ENCODE assay signal across 1 cellular context in the genomic region with DNA sequence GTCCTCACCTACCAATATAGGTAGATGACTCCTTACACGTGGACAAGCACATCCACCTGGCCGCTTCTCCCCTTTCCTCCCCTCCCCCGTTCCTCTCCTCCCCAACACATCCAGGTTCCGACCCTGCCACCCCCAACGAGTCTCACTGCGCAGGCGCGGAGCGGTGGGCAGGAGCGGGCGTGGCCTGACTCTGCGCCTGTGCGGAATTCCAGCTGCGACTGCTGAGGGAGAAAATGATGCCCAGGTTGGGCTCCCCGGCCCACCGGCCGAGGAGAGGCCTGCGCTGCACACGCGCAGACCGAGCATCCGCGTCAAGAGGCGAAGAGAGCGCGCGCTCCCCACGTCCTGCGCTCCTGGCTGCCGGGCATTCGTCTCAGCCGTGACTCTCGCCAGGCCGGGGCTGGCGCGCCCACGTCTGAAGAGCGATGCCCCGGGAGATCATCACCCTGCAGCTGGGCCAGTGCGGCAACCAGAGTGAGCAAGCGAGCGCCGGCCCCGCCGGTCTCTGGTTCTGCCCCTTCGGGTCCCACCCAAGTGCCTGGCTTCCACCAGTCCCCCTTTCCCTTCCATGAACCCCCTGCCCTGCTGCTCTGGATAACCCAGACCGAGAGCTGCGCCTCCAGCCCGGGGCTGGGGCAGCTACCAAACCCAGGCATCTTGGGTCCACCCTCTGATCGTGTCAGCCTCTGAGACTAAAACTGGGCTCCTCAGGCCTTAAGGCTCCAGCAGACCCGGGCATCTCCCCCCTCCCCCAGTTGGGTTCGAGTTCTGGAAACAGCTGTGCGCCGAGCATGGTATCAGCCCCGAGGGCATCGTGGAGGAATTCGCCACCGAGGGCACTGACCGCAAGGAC.
TF ChIP-seq lines count a peak whose summit lies in the region.

A gene (plus strand): TSS at position 206 of the 853 bp plus-strand sequence. CDS start 220 bp downstream, at position 426.

TF ChIP-seq in HEK293, 187 proteins besides CTCF, POLR2A, EP300 and RAD21 (continued from another document and continues in another):
- TF ChIP-seq ZNF404 (tag by site-specific recombination; IDR thresholded peaks at IDR 0.05) (no peak), GFI1B (tag by site-specific recombination; IDR thresholded peaks at IDR 0.05) (no peak), ZNF146 (tag by site-specific recombination; IDR thresholded peaks at IDR 0.05) (no peak), TCF7L2 (IDR thresholded peaks at IDR 0.05; ENCODE audit: borderline replicate concordance, low read depth, low read length) (no peak), YY1 (tag by site-specific recombination; IDR thresholded peaks at IDR 0.05) (no peak), HOXC10 (CRISPR knock-in tag; IDR thresholded peaks at IDR 0.05) (0 out of 2 replicates have a peak, but pooled peaks have one; percentile 85), ZXDB (tag by site-specific recombination; IDR thresholded peaks at IDR 0.05) (no peak), ZFP69B (tag by site-specific recombination; IDR thresholded peaks at IDR 0.05) (peak; percentile 52), ZNF302 (tag by site-specific recombination; IDR thresholded peaks at IDR 0.05; ENCODE audit: low read depth) (no peak), ZNF621 (tag by site-specific recombination; IDR thresholded peaks at IDR 0.05) (no peak), ZNF350 (tag by site-specific recombination; IDR thresholded peaks at IDR 0.05) (no peak), ZNF114 (tag by site-specific recombination; IDR thresholded peaks at IDR 0.05) (no peak), ZNF571 (tag by site-specific recombination; IDR thresholded peaks at IDR 0.05) (no peak), ZNF623 (tag by site-specific recombination; IDR thresholded peaks at IDR 0.05) (no peak), SCRT2 (tag by site-specific recombination; IDR thresholded peaks at IDR 0.05) (no peak), ZNF837 (tag by site-specific recombination; IDR thresholded peaks at IDR 0.05) (no peak), ZNF174 (tag by site-specific recombination; IDR thresholded peaks at IDR 0.05) (no peak), KLF9 (tag by site-specific recombination; IDR thresholded peaks at IDR 0.05; ENCODE audit: low read depth) (peak; percentile 70; the same call in 1 of the 2 replicates), ZNF626 (tag by site-specific recombination; IDR thresholded peaks at IDR 0.05) (no peak), ZNF560 (tag by site-specific recombination; IDR thresholded peaks at IDR 0.05; ENCODE audit: borderline replicate concordance) (no peak), ZNF585B (tag by site-specific recombination; IDR thresholded peaks at IDR 0.05) (no peak), ZNF654 (tag by site-specific recombination; IDR thresholded peaks at IDR 0.05; ENCODE audit: low read depth) (no peak), ZBTB1 (tag by site-specific recombination; IDR thresholded peaks at IDR 0.05) (no peak), HOXD13 (CRISPR knock-in tag; IDR thresholded peaks at IDR 0.05; ENCODE audit: borderline replicate concordance) (no peak), SP3 (tag by site-specific recombination; IDR thresholded peaks at IDR 0.05) (peak; percentile 72), YY2 (tag by site-specific recombination; IDR thresholded peaks at IDR 0.05) (no peak), ZNF223 (tag by site-specific recombination; IDR thresholded peaks at IDR 0.05) (no peak), GLIS2 (tag by site-specific recombination; IDR thresholded peaks at IDR 0.05) (peak; percentile 56; the same call in 1 of the 2 replicates), ZNF514 (tag by site-specific recombination; IDR thresholded peaks at IDR 0.05) (no peak), KLF10 (tag by site-specific recombination; IDR thresholded peaks at IDR 0.05) (no peak), ZNF48 (tag by site-specific recombination; IDR thresholded peaks at IDR 0.05) (no peak), ZNF169 (tag by site-specific recombination; IDR thresholded peaks at IDR 0.05) (no peak), GLIS1 (tag by site-specific recombination; IDR thresholded peaks at IDR 0.05) (0 out of 2 replicates have a peak, but pooled peaks have one; percentile 33), ZIC2 (tag by site-specific recombination; IDR thresholded peaks at IDR 0.05) (peak; percentile 51; the same call in 1 of the 2 replicates), ZNF791 (tag by site-specific recombination; IDR thresholded peaks at IDR 0.05) (no peak), ZFP41 (tag by site-specific recombination; IDR thresholded peaks at IDR 0.05; ENCODE audit: borderline replicate concordance) (no peak), ZFP3 (tag by site-specific recombination; IDR thresholded peaks at IDR 0.05; ENCODE audit: low read depth) (no peak), ZNF394 (tag by site-specific recombination; IDR thresholded peaks at IDR 0.05; ENCODE audit: borderline replicate concordance) (peak; percentile 81; the same call in 1 of the 2 replicates)
- TF ChIP-seq, protein P1, sequence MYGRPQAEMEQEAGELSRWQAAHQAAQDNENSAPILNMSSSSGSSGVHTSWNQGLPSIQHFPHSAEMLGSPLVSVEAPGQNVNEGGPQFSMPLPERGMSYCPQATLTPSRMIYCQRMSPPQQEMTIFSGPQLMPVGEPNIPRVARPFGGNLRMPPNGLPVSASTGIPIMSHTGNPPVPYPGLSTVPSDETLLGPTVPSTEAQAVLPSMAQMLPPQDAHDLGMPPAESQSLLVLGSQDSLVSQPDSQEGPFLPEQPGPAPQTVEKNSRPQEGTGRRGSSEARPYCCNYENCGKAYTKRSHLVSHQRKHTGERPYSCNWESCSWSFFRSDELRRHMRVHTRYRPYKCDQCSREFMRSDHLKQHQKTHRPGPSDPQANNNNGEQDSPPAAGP (tag by site-specific recombination; IDR thresholded peaks at IDR 0.05) = 0 out of 2 replicates have a peak, but pooled peaks have one; percentile 28
- TF ChIP-seq, protein P2, sequence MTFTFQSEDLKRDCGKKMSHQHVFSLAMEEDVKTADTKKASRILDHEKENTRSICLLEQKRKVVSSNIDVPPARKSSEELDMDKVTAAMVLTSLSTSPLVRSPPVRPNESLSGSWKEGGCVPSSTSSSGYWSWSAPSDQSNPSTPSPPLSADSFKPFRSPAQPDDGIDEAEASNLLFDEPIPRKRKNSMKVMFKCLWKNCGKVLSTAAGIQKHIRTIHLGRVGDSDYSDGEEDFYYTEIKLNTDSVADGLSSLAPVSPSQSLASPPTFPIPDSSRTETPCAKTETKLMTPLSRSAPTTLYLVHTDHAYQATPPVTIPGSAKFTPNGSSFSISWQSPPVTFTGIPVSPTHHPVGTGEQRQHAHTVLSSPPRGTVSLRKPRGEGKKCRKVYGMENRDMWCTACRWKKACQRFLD (tag by site-specific recombination; IDR thresholded peaks at IDR 0.05) = no peak
- TF ChIP-seq, protein P3, sequence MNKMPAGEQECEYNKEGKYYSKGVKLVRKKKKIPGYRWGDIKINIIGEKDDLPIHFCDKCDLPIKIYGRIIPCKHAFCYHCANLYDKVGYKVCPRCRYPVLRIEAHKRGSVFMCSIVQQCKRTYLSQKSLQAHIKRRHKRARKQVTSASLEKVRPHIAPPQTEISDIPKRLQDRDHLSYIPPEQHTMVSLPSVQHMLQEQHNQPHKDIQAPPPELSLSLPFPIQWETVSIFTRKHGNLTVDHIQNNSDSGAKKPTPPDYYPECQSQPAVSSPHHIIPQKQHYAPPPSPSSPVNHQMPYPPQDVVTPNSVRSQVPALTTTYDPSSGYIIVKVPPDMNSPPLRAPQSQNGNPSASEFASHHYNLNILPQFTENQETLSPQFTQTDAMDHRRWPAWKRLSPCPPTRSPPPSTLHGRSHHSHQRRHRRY (tag by site-specific recombination; IDR thresholded peaks at IDR 0.05) = no peak
- TF ChIP-seq, protein P4, sequence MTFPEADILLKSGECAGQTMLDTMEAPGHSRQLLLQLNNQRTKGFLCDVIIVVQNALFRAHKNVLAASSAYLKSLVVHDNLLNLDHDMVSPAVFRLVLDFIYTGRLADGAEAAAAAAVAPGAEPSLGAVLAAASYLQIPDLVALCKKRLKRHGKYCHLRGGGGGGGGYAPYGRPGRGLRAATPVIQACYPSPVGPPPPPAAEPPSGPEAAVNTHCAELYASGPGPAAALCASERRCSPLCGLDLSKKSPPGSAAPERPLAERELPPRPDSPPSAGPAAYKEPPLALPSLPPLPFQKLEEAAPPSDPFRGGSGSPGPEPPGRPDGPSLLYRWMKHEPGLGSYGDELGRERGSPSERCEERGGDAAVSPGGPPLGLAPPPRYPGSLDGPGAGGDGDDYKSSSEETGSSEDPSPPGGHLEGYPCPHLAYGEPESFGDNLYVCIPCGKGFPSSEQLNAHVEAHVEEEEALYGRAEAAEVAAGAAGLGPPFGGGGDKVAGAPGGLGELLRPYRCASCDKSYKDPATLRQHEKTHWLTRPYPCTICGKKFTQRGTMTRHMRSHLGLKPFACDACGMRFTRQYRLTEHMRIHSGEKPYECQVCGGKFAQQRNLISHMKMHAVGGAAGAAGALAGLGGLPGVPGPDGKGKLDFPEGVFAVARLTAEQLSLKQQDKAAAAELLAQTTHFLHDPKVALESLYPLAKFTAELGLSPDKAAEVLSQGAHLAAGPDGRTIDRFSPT (tag by site-specific recombination; IDR thresholded peaks at IDR 0.05) = peak; percentile 82
- TF ChIP-seq, protein P5, sequence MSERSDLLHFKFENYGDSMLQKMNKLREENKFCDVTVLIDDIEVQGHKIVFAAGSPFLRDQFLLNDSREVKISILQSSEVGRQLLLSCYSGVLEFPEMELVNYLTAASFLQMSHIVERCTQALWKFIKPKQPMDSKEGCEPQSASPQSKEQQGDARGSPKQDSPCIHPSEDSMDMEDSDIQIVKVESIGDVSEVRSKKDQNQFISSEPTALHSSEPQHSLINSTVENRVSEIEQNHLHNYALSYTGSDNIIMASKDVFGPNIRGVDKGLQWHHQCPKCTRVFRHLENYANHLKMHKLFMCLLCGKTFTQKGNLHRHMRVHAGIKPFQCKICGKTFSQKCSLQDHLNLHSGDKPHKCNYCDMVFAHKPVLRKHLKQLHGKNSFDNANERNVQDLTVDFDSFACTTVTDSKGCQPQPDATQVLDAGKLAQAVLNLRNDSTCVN (tag by site-specific recombination; optimal IDR thresholded peaks at IDR 0.05) = peak; percentile 96
- TF ChIP-seq, protein P6, sequence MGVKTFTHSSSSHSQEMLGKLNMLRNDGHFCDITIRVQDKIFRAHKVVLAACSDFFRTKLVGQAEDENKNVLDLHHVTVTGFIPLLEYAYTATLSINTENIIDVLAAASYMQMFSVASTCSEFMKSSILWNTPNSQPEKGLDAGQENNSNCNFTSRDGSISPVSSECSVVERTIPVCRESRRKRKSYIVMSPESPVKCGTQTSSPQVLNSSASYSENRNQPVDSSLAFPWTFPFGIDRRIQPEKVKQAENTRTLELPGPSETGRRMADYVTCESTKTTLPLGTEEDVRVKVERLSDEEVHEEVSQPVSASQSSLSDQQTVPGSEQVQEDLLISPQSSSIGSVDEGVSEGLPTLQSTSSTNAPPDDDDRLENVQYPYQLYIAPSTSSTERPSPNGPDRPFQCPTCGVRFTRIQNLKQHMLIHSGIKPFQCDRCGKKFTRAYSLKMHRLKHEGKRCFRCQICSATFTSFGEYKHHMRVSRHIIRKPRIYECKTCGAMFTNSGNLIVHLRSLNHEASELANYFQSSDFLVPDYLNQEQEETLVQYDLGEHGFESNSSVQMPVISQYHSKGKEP (tag by site-specific recombination; IDR thresholded peaks at IDR 0.05) = no peak
- TF ChIP-seq, protein P7, sequence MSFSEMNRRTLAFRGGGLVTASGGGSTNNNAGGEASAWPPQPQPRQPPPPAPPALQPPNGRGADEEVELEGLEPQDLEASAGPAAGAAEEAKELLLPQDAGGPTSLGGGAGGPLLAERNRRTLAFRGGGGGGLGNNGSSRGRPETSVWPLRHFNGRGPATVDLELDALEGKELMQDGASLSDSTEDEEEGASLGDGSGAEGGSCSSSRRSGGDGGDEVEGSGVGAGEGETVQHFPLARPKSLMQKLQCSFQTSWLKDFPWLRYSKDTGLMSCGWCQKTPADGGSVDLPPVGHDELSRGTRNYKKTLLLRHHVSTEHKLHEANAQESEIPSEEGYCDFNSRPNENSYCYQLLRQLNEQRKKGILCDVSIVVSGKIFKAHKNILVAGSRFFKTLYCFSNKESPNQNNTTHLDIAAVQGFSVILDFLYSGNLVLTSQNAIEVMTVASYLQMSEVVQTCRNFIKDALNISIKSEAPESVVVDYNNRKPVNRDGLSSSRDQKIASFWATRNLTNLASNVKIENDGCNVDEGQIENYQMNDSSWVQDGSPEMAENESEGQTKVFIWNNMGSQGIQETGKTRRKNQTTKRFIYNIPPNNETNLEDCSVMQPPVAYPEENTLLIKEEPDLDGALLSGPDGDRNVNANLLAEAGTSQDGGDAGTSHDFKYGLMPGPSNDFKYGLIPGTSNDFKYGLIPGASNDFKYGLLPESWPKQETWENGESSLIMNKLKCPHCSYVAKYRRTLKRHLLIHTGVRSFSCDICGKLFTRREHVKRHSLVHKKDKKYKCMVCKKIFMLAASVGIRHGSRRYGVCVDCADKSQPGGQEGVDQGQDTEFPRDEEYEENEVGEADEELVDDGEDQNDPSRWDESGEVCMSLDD (tag by site-specific recombination; IDR thresholded peaks at IDR 0.05) = no peak; the same call in 1 of the 2 replicates
- TF ChIP-seq, protein P8, sequence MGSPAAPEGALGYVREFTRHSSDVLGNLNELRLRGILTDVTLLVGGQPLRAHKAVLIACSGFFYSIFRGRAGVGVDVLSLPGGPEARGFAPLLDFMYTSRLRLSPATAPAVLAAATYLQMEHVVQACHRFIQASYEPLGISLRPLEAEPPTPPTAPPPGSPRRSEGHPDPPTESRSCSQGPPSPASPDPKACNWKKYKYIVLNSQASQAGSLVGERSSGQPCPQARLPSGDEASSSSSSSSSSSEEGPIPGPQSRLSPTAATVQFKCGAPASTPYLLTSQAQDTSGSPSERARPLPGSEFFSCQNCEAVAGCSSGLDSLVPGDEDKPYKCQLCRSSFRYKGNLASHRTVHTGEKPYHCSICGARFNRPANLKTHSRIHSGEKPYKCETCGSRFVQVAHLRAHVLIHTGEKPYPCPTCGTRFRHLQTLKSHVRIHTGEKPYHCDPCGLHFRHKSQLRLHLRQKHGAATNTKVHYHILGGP (tag by site-specific recombination; IDR thresholded peaks at IDR 0.05) = no peak
- TF ChIP-seq, protein P9, sequence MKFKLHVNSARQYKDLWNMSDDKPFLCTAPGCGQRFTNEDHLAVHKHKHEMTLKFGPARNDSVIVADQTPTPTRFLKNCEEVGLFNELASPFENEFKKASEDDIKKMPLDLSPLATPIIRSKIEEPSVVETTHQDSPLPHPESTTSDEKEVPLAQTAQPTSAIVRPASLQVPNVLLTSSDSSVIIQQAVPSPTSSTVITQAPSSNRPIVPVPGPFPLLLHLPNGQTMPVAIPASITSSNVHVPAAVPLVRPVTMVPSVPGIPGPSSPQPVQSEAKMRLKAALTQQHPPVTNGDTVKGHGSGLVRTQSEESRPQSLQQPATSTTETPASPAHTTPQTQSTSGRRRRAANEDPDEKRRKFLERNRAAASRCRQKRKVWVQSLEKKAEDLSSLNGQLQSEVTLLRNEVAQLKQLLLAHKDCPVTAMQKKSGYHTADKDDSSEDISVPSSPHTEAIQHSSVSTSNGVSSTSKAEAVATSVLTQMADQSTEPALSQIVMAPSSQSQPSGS (tag by site-specific recombination; IDR thresholded peaks at IDR 0.05; ENCODE audit: low read depth) = no peak
- TF ChIP-seq, protein P10, sequence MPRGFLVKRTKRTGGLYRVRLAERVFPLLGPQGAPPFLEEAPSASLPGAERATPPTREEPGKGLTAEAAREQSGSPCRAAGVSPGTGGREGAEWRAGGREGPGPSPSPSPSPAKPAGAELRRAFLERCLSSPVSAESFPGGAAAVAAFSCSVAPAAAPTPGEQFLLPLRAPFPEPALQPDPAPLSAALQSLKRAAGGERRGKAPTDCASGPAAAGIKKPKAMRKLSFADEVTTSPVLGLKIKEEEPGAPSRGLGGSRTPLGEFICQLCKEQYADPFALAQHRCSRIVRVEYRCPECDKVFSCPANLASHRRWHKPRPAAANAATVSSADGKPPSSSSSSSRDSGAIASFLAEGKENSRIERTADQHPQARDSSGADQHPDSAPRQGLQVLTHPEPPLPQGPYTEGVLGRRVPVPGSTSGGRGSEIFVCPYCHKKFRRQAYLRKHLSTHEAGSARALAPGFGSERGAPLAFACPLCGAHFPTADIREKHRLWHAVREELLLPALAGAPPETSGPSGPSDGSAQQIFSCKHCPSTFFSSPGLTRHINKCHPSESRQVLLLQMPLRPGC (tag by site-specific recombination; IDR thresholded peaks at IDR 0.05) = no peak
